ENCODE assay signal across 25 cellular contexts in genomic region chr17:74951065-74951464, GRCh38. TPM values are rescaled to one million over a fixed set of nuclear protein-coding genes. Genes with fewer than 3 reads are reported as not detected.
"Had no signal": no experiment of that assay in that cellular context is flagged by ENCODE, and none has a peak within 500 bp of the region (broad histone marks: within the 10 kb centered on the region; RNA-seq: fewer than 3 reads in every experiment).

No MANE protein-coding gene starts in this region.

- H3K27ac ChIP-seq: epithelial cell of prostate, gastrocnemius medialis, heart right ventricle, left lung, lower lobe of right lung had no signal

- FAIRE-seq: endometrium, islet of Langerhans, keratinocyte had no signal

- H3K9me3 ChIP-seq: esophagus squamous epithelium, gastrocnemius medialis, heart right ventricle, left lung, lower lobe of right lung, mucosa of descending colon had no signal

- H3K4me3 ChIP-seq: esophagus squamous epithelium, gastrocnemius medialis, heart right ventricle, left lung, lower lobe of right lung, mucosa of descending colon had no signal

- ATAC-seq: effector memory CD8-positive, alpha-beta T cell; gastrocnemius medialis; left cardiac atrium; left lung; left ventricle myocardium superior; naive thymus-derived CD8-positive, alpha-beta T cell had no signal

- H3K36me3 ChIP-seq: gastrocnemius medialis, lower lobe of right lung had no signal

- DNase-seq: cortex of kidney; effector CD8-positive, alpha-beta T cell; effector memory CD8-positive, alpha-beta T cell; endodermal cell; erythroblast; esophagus squamous epithelium; foreskin fibroblast; foreskin melanocyte; gastrocnemius medialis; glutamatergic neuron; head of caudate nucleus; heart right ventricle; hippocampal formation; left cardiac atrium; left lung; left ventricle myocardium superior; lower lobe of right lung; mesenchymal stem cell; mucosa of descending colon; naive B cell; naive thymus-derived CD8-positive, alpha-beta T cell had no signal

- H3K4me1 ChIP-seq: gastrocnemius medialis, heart right ventricle, left lung, lower lobe of right lung had no signal

RNA-seq across cellular contexts. Expression of gene OTOP3, which starts 15.4 kb away (rescaled TPM):
- polyA plus RNA-seq: heart right ventricle; naive thymus-derived CD8-positive, alpha-beta T cell had no signal

RNA-seq across cellular contexts. Expression of gene OTOP2, which starts 27.0 kb away (rescaled TPM):
- polyA plus RNA-seq: heart right ventricle; keratinocyte; naive thymus-derived CD8-positive, alpha-beta T cell had no signal

RNA-seq across cellular contexts. Expression of gene USH1G, which starts 28.0 kb away (rescaled TPM):
- polyA plus RNA-seq: heart right ventricle; naive thymus-derived CD8-positive, alpha-beta T cell had no signal

RNA-seq across cellular contexts. Expression of gene CDR2L, which starts 36.4 kb away (rescaled TPM):
- polyA plus RNA-seq: naive thymus-derived CD8-positive, alpha-beta T cell had no signal
